1 cellular context compared by ENCODE assay signal in genomic region chr16:57781741-57782606, GRCh38.
TF ChIP-seq lines count a peak whose summit lies in the region.

No MANE protein-coding gene starts in this region.

TF ChIP-seq in HepG2, 621 proteins besides CTCF, POLR2A, EP300 and RAD21 (continued from another document and continues in another):
- TF ChIP-seq KLF15 (CRISPR knock-in tag; IDR thresholded peaks at IDR 0.05; ENCODE audit: borderline replicate concordance) (no peak), ZXDC (CRISPR knock-in tag; IDR thresholded peaks at IDR 0.05) (no peak), TP53 (CRISPR knock-in tag; conservative IDR thresholded peaks at IDR 0.05) (no peak), KDM5B (CRISPR knock-in tag; IDR thresholded peaks at IDR 0.05; ENCODE audit: borderline replicate concordance) (no peak), FOXJ3 (CRISPR knock-in tag; IDR thresholded peaks at IDR 0.05; ENCODE audit: borderline replicate concordance) (peak; percentile 36; the same call in 1 of the 2 replicates), ZNF503 (CRISPR knock-in tag; IDR thresholded peaks at IDR 0.05) (no peak), MAZ (IDR thresholded peaks at IDR 0.05; ENCODE audit: borderline replicate concordance, low read depth, low read length) (no peak), MAZ (CRISPR knock-in tag; IDR thresholded peaks at IDR 0.05; ENCODE audit: low read depth) (0 out of 2 replicates have a peak, but pooled peaks have one; percentile 46), ZNF292 (CRISPR knock-in tag; IDR thresholded peaks at IDR 0.05; ENCODE audit: borderline replicate concordance, low read depth) (peak; percentile 74; the same call in 1 of the 2 replicates), ZNF180 (CRISPR knock-in tag; IDR thresholded peaks at IDR 0.05; ENCODE audit: borderline replicate concordance, low read depth) (no peak), MEIS2 (CRISPR knock-in tag; IDR thresholded peaks at IDR 0.05) (0 out of 2 replicates have a peak, but pooled peaks have one; percentile 60), ZNF326 (CRISPR knock-in tag; IDR thresholded peaks at IDR 0.05; ENCODE audit: borderline replicate concordance) (no peak), RCOR2 (CRISPR knock-in tag; IDR thresholded peaks at IDR 0.05) (peak; percentile 100), ZNF317 (CRISPR knock-in tag; IDR thresholded peaks at IDR 0.05) (peak; percentile 65), SNAI1 (CRISPR knock-in tag; IDR thresholded peaks at IDR 0.05; ENCODE audit: borderline replicate concordance) (no peak), ZBTB34 (CRISPR knock-in tag; IDR thresholded peaks at IDR 0.05) (no peak; the same call in none of the 2 replicates), BHLHE40 (IDR thresholded peaks at IDR 0.05; ENCODE audit: low read length) (peak; percentile 67), XBP1 (CRISPR knock-in tag; IDR thresholded peaks at IDR 0.05) (no peak), CBX1 (IDR thresholded peaks at IDR 0.05; ENCODE audit: low read depth) (peak; percentile 81), ZNF20 (CRISPR knock-in tag; IDR thresholded peaks at IDR 0.05) (no peak), ZNF619 (CRISPR knock-in tag; IDR thresholded peaks at IDR 0.05) (peak; percentile 60), TOE1 (CRISPR knock-in tag; IDR thresholded peaks at IDR 0.05) (no peak; the same call in 1 of the 2 replicates), TCF7L2 (IDR thresholded peaks at IDR 0.05; ENCODE audit: low read depth, low read length) (no peak), ZNF230 (CRISPR knock-in tag; IDR thresholded peaks at IDR 0.05) (peak; percentile 72; the same call in 1 of the 2 replicates), ZNF136 (CRISPR knock-in tag; IDR thresholded peaks at IDR 0.05; ENCODE audit: low read depth) (no peak), SRY (CRISPR knock-in tag; IDR thresholded peaks at IDR 0.05) (no peak; the same call in 1 of the 2 replicates), THAP8 (CRISPR knock-in tag; IDR thresholded peaks at IDR 0.05; ENCODE audit: borderline replicate concordance) (0 out of 2 replicates have a peak, but pooled peaks have one; percentile 47), BCL6 (CRISPR knock-in tag; IDR thresholded peaks at IDR 0.05) (peak; percentile 95), ATF3 (CRISPR knock-in tag; IDR thresholded peaks at IDR 0.05) (no peak), ZBTB40 (IDR thresholded peaks at IDR 0.05) (no peak), ZBTB40 (CRISPR knock-in tag; IDR thresholded peaks at IDR 0.05) (peak; percentile 65; the same call in 1 of the 2 replicates), KDM3A (CRISPR knock-in tag; IDR thresholded peaks at IDR 0.05; ENCODE audit: low read depth) (peak; percentile 76), SOX6 (IDR thresholded peaks at IDR 0.05) (no peak), SOX6 (CRISPR knock-in tag; IDR thresholded peaks at IDR 0.05) (peak; percentile 67), ZNF138 (CRISPR knock-in tag; IDR thresholded peaks at IDR 0.05; ENCODE audit: low read depth) (0 out of 2 replicates have a peak, but pooled peaks have one; percentile 35), JUN (CRISPR knock-in tag; IDR thresholded peaks at IDR 0.05) (peak; percentile 88), NFE2L2 (IDR thresholded peaks at IDR 0.05; ENCODE audit: low read length) (no peak), ZNF670 (CRISPR knock-in tag; IDR thresholded peaks at IDR 0.05; ENCODE audit: borderline replicate concordance) (no peak), SOX13 (IDR thresholded peaks at IDR 0.05) (peak; percentile 34; the same call in 1 of the 2 replicates), SOX13 (CRISPR knock-in tag; conservative IDR thresholded peaks at IDR 0.05 in 1 of 2, IDR thresholded peaks at IDR 0.05 in 1 of 2) (peak in 1 of 2 experiments; percentile 67; a peak in 2 of 4 replicates), MTA1 (CRISPR knock-in tag; IDR thresholded peaks at IDR 0.05; ENCODE audit: borderline replicate concordance) (peak; percentile 89), RNF2 (conservative IDR thresholded peaks at IDR 0.05; ENCODE audit: low read depth) (no peak), CREBL2 (CRISPR knock-in tag; IDR thresholded peaks at IDR 0.05; ENCODE audit: borderline replicate concordance) (no peak), ZBTB42 (CRISPR knock-in tag; IDR thresholded peaks at IDR 0.05) (0 out of 2 replicates have a peak, but pooled peaks have one; percentile 71), ZNF687 (CRISPR knock-in tag; IDR thresholded peaks at IDR 0.05) (peak; percentile 60), ZBTB21 (CRISPR knock-in tag; IDR thresholded peaks at IDR 0.05) (no peak; the same call in 1 of the 2 replicates)
